In genomic region chr5:66987540-66987939, GRCh38 we compare ENCODE assay signal across 1 cellular context.
TF ChIP-seq lines count a peak whose summit lies in the region.

No MANE protein-coding gene starts in this region.

TF ChIP-seq in SK-N-SH treated with all-trans-retinoic acid at 6 μM for 48 hours, 23 proteins besides CTCF, POLR2A, EP300 and RAD21 (continued from another document):
- TF ChIP-seq, protein P1, sequence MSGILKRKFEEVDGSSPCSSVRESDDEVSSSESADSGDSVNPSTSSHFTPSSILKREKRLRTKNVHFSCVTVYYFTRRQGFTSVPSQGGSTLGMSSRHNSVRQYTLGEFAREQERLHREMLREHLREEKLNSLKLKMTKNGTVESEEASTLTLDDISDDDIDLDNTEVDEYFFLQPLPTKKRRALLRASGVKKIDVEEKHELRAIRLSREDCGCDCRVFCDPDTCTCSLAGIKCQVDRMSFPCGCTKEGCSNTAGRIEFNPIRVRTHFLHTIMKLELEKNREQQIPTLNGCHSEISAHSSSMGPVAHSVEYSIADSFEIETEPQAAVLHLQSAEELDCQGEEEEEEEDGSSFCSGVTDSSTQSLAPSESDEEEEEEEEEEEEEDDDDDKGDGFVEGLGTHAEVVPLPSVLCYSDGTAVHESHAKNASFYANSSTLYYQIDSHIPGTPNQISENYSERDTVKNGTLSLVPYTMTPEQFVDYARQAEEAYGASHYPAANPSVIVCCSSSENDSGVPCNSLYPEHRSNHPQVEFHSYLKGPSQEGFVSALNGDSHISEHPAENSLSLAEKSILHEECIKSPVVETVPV (CRISPR knock-in tag; IDR thresholded peaks at IDR 0.05) = no peak
- TF ChIP-seq TOX (CRISPR knock-in tag; IDR thresholded peaks at IDR 0.05; ENCODE audit: borderline replicate concordance) (no peak), RARB (CRISPR knock-in tag; IDR thresholded peaks at IDR 0.05) (no peak), ZFP3 (CRISPR knock-in tag; IDR thresholded peaks at IDR 0.05) (no peak), SNAI2 (CRISPR knock-in tag; IDR thresholded peaks at IDR 0.05) (no peak)
- TF ChIP-seq, protein P2, sequence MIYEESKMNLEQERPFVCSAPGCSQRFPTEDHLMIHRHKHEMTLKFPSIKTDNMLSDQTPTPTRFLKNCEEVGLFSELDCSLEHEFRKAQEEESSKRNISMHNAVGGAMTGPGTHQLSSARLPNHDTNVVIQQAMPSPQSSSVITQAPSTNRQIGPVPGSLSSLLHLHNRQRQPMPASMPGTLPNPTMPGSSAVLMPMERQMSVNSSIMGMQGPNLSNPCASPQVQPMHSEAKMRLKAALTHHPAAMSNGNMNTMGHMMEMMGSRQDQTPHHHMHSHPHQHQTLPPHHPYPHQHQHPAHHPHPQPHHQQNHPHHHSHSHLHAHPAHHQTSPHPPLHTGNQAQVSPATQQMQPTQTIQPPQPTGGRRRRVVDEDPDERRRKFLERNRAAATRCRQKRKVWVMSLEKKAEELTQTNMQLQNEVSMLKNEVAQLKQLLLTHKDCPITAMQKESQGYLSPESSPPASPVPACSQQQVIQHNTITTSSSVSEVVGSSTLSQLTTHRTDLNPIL (CRISPR knock-in tag; IDR thresholded peaks at IDR 0.05; ENCODE audit: low read depth) = no peak
